Comparison of ENCODE assay signal across 8 cellular contexts in the genomic region with DNA sequence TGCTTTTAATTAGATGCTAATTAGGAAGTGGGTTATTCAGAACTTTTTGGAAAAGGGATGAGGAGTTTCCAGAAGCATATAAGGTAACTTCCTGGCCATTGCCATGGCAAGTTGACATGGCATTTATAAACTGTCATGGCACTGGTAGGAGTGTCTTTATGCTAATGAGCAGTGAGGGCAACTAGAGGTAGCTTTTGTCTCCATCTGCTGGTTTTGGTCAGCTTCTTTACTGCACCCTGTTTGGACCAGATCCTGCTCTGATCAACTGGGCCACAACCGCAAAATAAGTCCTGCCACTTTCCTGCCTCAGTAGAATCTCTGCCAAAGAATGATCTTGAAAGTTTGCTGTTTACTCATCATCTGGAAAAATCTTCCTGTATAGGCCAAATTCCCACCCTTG.
DNase-seq lines count a peak whose midpoint lies in the region; ATAC-seq and TF ChIP-seq lines count a peak whose summit lies in the region.
"Not testable (repeated sequence)": the region's sequence is repeated elsewhere in the genome, so short reads cannot be mapped to it uniquely, and the experiment has no call there.

No MANE protein-coding gene starts in this region.

- not testable (repeated sequence) for H3K27me3 Mint-ChIP-seq in activated naive CD4-positive, alpha-beta T cell treated with anti-CD3 and anti-CD28 coated beads for 36 hours (ENCODE audit: low read depth)

- not testable (repeated sequence) for H3K9me3 ChIP-seq in lung (ENCODE audit: control insufficient read depth in 2 of 2, insufficient read depth in 1 of 2, low read length in 1 of 2)

- ATAC-seq in GM21529 (IDR thresholded peaks at IDR 0.05; ENCODE audit: unreplicated experiment) (peak; percentile 82), HG03354 (IDR thresholded peaks at IDR 0.05; ENCODE audit: poor library complexity, severe bottlenecking, unreplicated experiment) (peak; percentile 50), esophagus mucosa (peak; percentile 93), lung (ENCODE audit: insufficient read depth, low FRiP score) (peak; percentile 30)
- ATAC-seq in stimulated activated naive CD8-positive, alpha-beta T cell treated with anti-CD3 and anti-CD28 coated beads, Interleukin-15, Interleukin-2, amounts not matched to agents 100 U/mL and 50 U/mL, for 24 hours = peak; percentile 86

- not testable (repeated sequence) for TF ChIP-seq CTCF in GM12865 (IDR thresholded peaks at IDR 0.05; ENCODE audit: insufficient read depth, low read depth, low read length, missing control alignments); lung (IDR thresholded peaks at IDR 0.05; ENCODE audit: control extremely low read depth, extremely low read depth)

- DNase-seq in GM12865 (ENCODE audit: low read depth) = peak; percentile 2
- DNase-seq in SK-MEL-5 (ENCODE audit: low read depth, low spot score) = peak; percentile 13
- peak; percentile 30 for DNase-seq in activated naive CD4-positive, alpha-beta T cell treated with anti-CD3 and anti-CD28 coated beads for 36 hours
- not testable (repeated sequence) for DNase-seq in lung (ENCODE audit: low spot score); stimulated activated naive CD8-positive, alpha-beta T cell treated with anti-CD3 and anti-CD28 coated beads, Interleukin-15, Interleukin-2, amounts not matched to agents 100 U/mL and 50 U/mL, for 24 hours

- no CpG with 5 or more reads among the region's 1 CpG for WGBS in lung, 2 donors

- H3K36me3 ChIP-seq in lung (ENCODE audit: control insufficient read depth in 2 of 2, insufficient read depth in 2 of 2, low read length in 2 of 2) = not testable (repeated sequence)

- not testable (repeated sequence) for H3K4me3 Mint-ChIP-seq in activated naive CD4-positive, alpha-beta T cell treated with anti-CD3 and anti-CD28 coated beads for 36 hours

- not testable (repeated sequence) for H3K27ac ChIP-seq in lung (ENCODE audit: low read depth in 1 of 2, low read length in 1 of 2)

- not testable (repeated sequence) for H3K27ac Mint-ChIP-seq in activated naive CD4-positive, alpha-beta T cell treated with anti-CD3 and anti-CD28 coated beads for 36 hours

- CTCF ChIA-PET in activated naive CD4-positive, alpha-beta T cell treated with anti-CD3 and anti-CD28 coated beads for 36 hours (lab: Charles Lee) = not testable (repeated sequence)

- not testable (repeated sequence) for H3K4me1 Mint-ChIP-seq in activated naive CD4-positive, alpha-beta T cell treated with anti-CD3 and anti-CD28 coated beads for 36 hours (ENCODE audit: low read depth)

- H3K9me3 Mint-ChIP-seq in activated naive CD4-positive, alpha-beta T cell treated with anti-CD3 and anti-CD28 coated beads for 36 hours = not testable (repeated sequence)

- not testable (repeated sequence) for H3K4me3 ChIP-seq in GM12865 (ENCODE audit: low read depth, low read length); lung

- in situ Hi-C loops in SK-MEL-5 (cut with HindIII; ENCODE audit: low pct_unique_long_range_greater_than_20kb, low sequenced_read_pairs) = not testable (repeated sequence)

- H3K36me3 Mint-ChIP-seq in activated naive CD4-positive, alpha-beta T cell treated with anti-CD3 and anti-CD28 coated beads for 36 hours (ENCODE audit: low read depth) = not testable (repeated sequence)

- H3K4me1 ChIP-seq in lung (ENCODE audit: control insufficient read depth in 2 of 2, insufficient read depth in 2 of 2, low read length in 2 of 2) = not testable (repeated sequence)

- intact Hi-C loops in activated naive CD4-positive, alpha-beta T cell treated with anti-CD3 and anti-CD28 coated beads for 36 hours (cut with micrococcal nuclease) = not testable (repeated sequence)

- H3K27me3 ChIP-seq in lung (ENCODE audit: control insufficient read depth, insufficient read depth) = not testable (repeated sequence)

Comparison
In these comparisons a context has a peak if more than half of its experiments do, and no peak if none do; other contexts are left out.
1. ATAC-seq: peak in every context shown above with its lines; median percentile 93 in esophagus mucosa; 86 in stimulated activated naive CD8-positive, alpha-beta T cell treated with anti-CD3 and anti-CD28 coated beads, Interleukin-15, Interleukin-2, amounts not matched to agents 100 U/mL and 50 U/mL, for 24 hours; 82 in GM21529; 50 in HG03354; 30 in lung.